Comparison of ENCODE assay signal across 1 cellular context in the genomic region with DNA sequence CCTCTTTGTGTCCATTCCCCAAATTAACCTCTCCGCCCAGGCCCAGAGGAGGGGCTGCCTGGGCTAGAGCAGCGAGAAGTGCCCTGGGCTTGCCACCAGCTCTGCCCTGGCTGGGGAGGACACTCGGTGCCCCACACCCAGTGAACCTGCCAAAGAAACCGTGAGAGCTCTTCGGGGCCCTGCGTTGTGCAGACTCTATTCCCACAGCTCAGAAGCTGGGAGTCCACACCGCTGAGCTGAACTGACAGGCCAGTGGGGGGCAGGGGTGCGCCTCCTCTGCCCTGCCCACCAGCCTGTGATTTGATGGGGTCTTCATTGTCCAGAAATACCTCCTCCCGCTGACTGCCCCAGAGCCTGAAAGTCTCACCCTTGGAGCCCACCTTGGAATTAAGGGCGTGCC.
TF ChIP-seq lines count a peak whose summit lies in the region.

No MANE protein-coding gene starts in this region.

TF ChIP-seq in HepG2, 621 proteins besides CTCF, POLR2A, EP300 and RAD21:
- TF ChIP-seq POLR2G (IDR thresholded peaks at IDR 0.05; ENCODE audit: low read depth, low read length) (0 out of 2 replicates have a peak, but pooled peaks have one; percentile 43), TBP (CRISPR knock-in tag; IDR thresholded peaks at IDR 0.05) (no peak), ZNF30 (CRISPR knock-in tag; IDR thresholded peaks at IDR 0.05) (no peak), STAG1 (CRISPR knock-in tag; IDR thresholded peaks at IDR 0.05) (0 out of 2 replicates have a peak, but pooled peaks have one; percentile 22), ZBTB7A (CRISPR knock-in tag; IDR thresholded peaks at IDR 0.05) (no peak), ZBTB33 (CRISPR knock-in tag; IDR thresholded peaks at IDR 0.05) (peak; percentile 54), MTA3 (CRISPR knock-in tag; IDR thresholded peaks at IDR 0.05) (no peak), ARNT (IDR thresholded peaks at IDR 0.05) (no peak), ZNF446 (CRISPR knock-in tag; IDR thresholded peaks at IDR 0.05) (no peak), FOXA1 (IDR thresholded peaks at IDR 0.05) (no peak), FOXA1 (CRISPR knock-in tag; IDR thresholded peaks at IDR 0.05) (no peak), SMC3 (IDR thresholded peaks at IDR 0.05; ENCODE audit: low read length) (no peak), KDM2A (CRISPR knock-in tag; IDR thresholded peaks at IDR 0.05; ENCODE audit: borderline replicate concordance, low read depth) (0 out of 2 replicates have a peak, but pooled peaks have one; percentile 24), ZNF7 (CRISPR knock-in tag; IDR thresholded peaks at IDR 0.05) (no peak), KDM6A (CRISPR knock-in tag; IDR thresholded peaks at IDR 0.05; ENCODE audit: low read depth) (no peak)
- TF ChIP-seq, protein P1, sequence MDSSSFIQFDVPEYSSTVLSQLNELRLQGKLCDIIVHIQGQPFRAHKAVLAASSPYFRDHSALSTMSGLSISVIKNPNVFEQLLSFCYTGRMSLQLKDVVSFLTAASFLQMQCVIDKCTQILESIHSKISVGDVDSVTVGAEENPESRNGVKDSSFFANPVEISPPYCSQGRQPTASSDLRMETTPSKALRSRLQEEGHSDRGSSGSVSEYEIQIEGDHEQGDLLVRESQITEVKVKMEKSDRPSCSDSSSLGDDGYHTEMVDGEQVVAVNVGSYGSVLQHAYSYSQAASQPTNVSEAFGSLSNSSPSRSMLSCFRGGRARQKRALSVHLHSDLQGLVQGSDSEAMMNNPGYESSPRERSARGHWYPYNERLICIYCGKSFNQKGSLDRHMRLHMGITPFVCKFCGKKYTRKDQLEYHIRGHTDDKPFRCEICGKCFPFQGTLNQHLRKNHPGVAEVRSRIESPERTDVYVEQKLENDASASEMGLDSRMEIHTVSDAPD (CRISPR knock-in tag; IDR thresholded peaks at IDR 0.05) = no peak
- TF ChIP-seq, protein P2, sequence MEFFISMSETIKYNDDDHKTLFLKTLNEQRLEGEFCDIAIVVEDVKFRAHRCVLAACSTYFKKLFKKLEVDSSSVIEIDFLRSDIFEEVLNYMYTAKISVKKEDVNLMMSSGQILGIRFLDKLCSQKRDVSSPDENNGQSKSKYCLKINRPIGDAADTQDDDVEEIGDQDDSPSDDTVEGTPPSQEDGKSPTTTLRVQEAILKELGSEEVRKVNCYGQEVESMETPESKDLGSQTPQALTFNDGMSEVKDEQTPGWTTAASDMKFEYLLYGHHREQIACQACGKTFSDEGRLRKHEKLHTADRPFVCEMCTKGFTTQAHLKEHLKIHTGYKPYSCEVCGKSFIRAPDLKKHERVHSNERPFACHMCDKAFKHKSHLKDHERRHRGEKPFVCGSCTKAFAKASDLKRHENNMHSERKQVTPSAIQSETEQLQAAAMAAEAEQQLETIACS (CRISPR knock-in tag; IDR thresholded peaks at IDR 0.05) = no peak
- TF ChIP-seq, protein P3, sequence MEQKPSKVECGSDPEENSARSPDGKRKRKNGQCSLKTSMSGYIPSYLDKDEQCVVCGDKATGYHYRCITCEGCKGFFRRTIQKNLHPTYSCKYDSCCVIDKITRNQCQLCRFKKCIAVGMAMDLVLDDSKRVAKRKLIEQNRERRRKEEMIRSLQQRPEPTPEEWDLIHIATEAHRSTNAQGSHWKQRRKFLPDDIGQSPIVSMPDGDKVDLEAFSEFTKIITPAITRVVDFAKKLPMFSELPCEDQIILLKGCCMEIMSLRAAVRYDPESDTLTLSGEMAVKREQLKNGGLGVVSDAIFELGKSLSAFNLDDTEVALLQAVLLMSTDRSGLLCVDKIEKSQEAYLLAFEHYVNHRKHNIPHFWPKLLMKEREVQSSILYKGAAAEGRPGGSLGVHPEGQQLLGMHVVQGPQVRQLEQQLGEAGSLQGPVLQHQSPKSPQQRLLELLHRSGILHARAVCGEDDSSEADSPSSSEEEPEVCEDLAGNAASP (CRISPR knock-in tag; IDR thresholded peaks at IDR 0.05; ENCODE audit: borderline replicate concordance) = no peak
- TF ChIP-seq, protein P4, sequence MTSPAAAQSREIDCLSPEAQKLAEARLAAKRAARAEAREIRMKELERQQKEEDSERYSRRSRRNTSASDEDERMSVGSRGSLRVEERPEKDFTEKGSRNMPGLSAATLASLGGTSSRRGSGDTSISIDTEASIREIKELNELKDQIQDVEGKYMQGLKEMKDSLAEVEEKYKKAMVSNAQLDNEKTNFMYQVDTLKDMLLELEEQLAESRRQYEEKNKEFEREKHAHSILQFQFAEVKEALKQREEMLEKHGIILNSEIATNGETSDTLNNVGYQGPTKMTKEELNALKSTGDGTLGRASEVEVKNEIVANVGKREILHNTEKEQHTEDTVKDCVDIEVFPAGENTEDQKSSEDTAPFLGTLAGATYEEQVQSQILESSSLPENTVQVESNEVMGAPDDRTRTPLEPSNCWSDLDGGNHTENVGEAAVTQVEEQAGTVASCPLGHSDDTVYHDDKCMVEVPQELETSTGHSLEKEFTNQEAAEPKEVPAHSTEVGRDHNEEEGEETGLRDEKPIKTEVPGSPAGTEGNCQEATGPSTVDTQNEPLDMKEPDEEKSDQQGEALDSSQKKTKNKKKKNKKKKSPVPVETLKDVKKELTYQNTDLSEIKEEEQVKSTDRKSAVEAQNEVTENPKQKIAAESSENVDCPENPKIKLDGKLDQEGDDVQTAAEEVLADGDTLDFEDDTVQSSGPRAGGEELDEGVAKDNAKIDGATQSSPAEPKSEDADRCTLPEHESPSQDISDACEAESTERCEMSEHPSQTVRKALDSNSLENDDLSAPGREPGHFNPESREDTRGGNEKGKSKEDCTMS (CRISPR knock-in tag; conservative IDR thresholded peaks at IDR 0.05) = no peak
